ENCODE assay signal across 13 cellular contexts in the genomic region with DNA sequence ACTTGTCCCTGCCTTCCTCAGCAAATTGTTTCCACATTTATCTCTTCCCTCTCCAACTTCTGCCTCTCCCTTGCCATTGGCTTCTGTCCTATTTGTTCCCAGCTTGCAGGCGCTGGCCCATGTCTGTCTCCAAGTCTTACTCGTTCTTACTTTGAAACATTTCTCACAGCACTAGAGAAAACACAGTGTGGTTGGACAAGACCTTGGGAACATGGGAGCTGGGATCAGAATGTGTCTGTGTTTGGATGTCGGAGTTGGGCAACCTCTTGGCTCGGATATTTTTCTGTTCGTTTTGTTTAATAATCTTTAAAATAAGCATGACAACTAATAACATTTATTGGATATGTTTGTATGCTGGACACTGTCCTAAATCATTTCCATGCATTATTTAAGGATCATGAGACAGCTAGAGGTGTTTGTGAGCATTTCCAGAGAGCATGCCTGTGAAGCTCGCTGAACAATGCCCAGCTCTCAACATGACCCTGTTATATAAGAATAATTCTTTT. TPM values are rescaled to one million over a fixed set of nuclear protein-coding genes. Genes with fewer than 3 reads are reported as not detected.
DNase-seq lines count a peak whose midpoint lies in the region; ATAC-seq and TF ChIP-seq lines count a peak whose summit lies in the region.
"Had no signal": no experiment of that assay in that cellular context is flagged by ENCODE, and none has a peak within 500 bp of the region (broad histone marks: within the 10 kb centered on the region; RNA-seq: fewer than 3 reads in every experiment).

No MANE protein-coding gene starts in this region.

- intact Hi-C loops in left ventricle myocardium inferior (cut with micrococcal nuclease): no loop called here

- H3K27me3 ChIP-seq in left ventricle myocardium inferior (ENCODE audit: low read depth) (no peaks in the 10 kb centered on the region), osteoblast (ENCODE audit: insufficient read depth, low read length) (no peaks in the 10 kb centered on the region)

- no peaks in the 10 kb centered on the region for H4K20me1 ChIP-seq in osteoblast (ENCODE audit: insufficient read depth, low read length)

- H3K9me3 ChIP-seq in T-helper 17 cell (ENCODE audit: control insufficient read depth, low read length, poor library complexity, severe bottlenecking) (no peaks in the 10 kb centered on the region), left ventricle myocardium inferior (replicated peaks) (no peaks in the 10 kb centered on the region), osteoblast (ENCODE audit: low read depth, low read length) (no peaks in the 10 kb centered on the region)

- no peak overlapping the region for H3K4me2 ChIP-seq in osteoblast (ENCODE audit: insufficient read depth, low read length)

- H3K36me3 ChIP-seq in left ventricle myocardium inferior (no peaks in the 10 kb centered on the region), osteoblast (ENCODE audit: insufficient read depth, low read length) (no peaks in the 10 kb centered on the region)

- peak overlapping the region; percentile 18 for H2AFZ ChIP-seq in osteoblast (ENCODE audit: low read length)

- H3K27me3 Mint-ChIP-seq in T-helper 17 cell: no peaks in the 10 kb centered on the region

- peaks cover 2% of the 10 kb centered on the region for H3K79me2 ChIP-seq in osteoblast (ENCODE audit: insufficient read depth, low read length)

- H3K36me3 Mint-ChIP-seq in T-helper 17 cell (ENCODE audit: low read depth): no peaks in the 10 kb centered on the region

- TF ChIP-seq CTCF in AG10803 (conservative IDR thresholded peaks at IDR 0.05; ENCODE audit: low read length) (no peak), left ventricle myocardium inferior (IDR thresholded peaks at IDR 0.05; ENCODE audit: borderline replicate concordance) (no peak), osteoblast (IDR thresholded peaks at IDR 0.05; ENCODE audit: extremely low read depth, low read depth, low read length) (no peak)

- peaks cover 14% of the 10 kb centered on the region for H3K4me1 Mint-ChIP-seq in T-helper 17 cell

- H3K4me1 ChIP-seq in left ventricle myocardium inferior (peaks cover 38% of the 10 kb centered on the region), osteoblast (ENCODE audit: insufficient read depth, low read length) (peaks cover 16% of the 10 kb centered on the region)

- no peak overlapping the region for H3K4me3 Mint-ChIP-seq in T-helper 17 cell

- ATAC-seq in T-helper 17 cell (no peak), GM18517 (IDR thresholded peaks at IDR 0.05; ENCODE audit: unreplicated experiment) (no peak), GM18511 (IDR thresholded peaks at IDR 0.05; ENCODE audit: unreplicated experiment) (no peak)

- H3K27ac ChIP-seq in left ventricle myocardium inferior (replicated peaks) (peak overlapping the region; percentile 84), osteoblast (ENCODE audit: low read depth, low read length) (no peak overlapping the region)

- DNase-seq in AG10803 (ENCODE audit: low read depth) (peak; percentile 82), T-helper 17 cell (no peak), left ventricle myocardium inferior (peak; percentile 49), osteoblast (ENCODE audit: insufficient read length, low spot score, missing footprints) (no peak)
- DNase-seq in stimulated activated CD4-positive, alpha-beta T cell treated with anti-CD3 and anti-CD28 coated beads, Interleukin-4, amount 100 ng/mL, for 24 hours: no peak
- DNase-seq in activated CD4-positive, CD25-positive, alpha-beta regulatory T cell (lab: John Stamatoyannopoulos, UW): no peak
- DNase-seq: activated CD4-positive, alpha-beta T cell treated with anti-CD3 and anti-CD28 coated beads, Interleukin-2, amount 50 U/mL, for 48 hours; AML-193; DMS153; NCI-H69; T1000 had no signal

- H3K4me3 ChIP-seq in AG10803 (ENCODE audit: low read length): no peak overlapping the region
- no peak overlapping the region for H3K4me3 ChIP-seq in left ventricle myocardium inferior
- H3K4me3 ChIP-seq in osteoblast (ENCODE audit: insufficient read depth, low read length): no peak overlapping the region

- H3K27ac Mint-ChIP-seq in T-helper 17 cell: peak overlapping the region; percentile 85

RNA-seq across cellular contexts. Expression of a gene that starts 5.9 kb away (rescaled TPM):
- total RNA-seq in T-helper 17 cell: 10 to 100 TPM; 71.9 to 81.6 TPM
- 34.9 TPM for total RNA-seq in left ventricle myocardium inferior
- 71.3 and 71.9 TPM in 2 replicates for total RNA-seq in osteoblast

RNA-seq across cellular contexts. Expression of a gene that starts 29.6 kb away (rescaled TPM):
- total RNA-seq in T-helper 17 cell: 100 to 1,000 TPM; 183 to 231 TPM
- total RNA-seq in left ventricle myocardium inferior: 64.5 TPM
- 130 and 154 TPM in 2 replicates for total RNA-seq in osteoblast

Comparison
In these comparisons a context has a peak if more than half of its experiments do, and no peak if none do; other contexts are left out.
1. DNase-seq: peak in AG10803 (single experiment) and left ventricle myocardium inferior (single experiment); none in T-helper 17 cell (0 of 3), osteoblast (single experiment), stimulated activated CD4-positive, alpha-beta T cell treated with anti-CD3 and anti-CD28 coated beads, Interleukin-4, amount 100 ng/mL, for 24 hours (single experiment) and activated CD4-positive, CD25-positive, alpha-beta regulatory T cell (0 of 4).